In genomic region chr6:142075516-142076101, GRCh38 we compare ENCODE assay signal across 2 cellular contexts.
TF ChIP-seq lines count a peak whose summit lies in the region.

No MANE protein-coding gene starts in this region.

TF ChIP-seq in WTC11, 78 proteins besides CTCF, POLR2A, EP300 and RAD21:
- no peak for TF ChIP-seq MXD4 (CRISPR knock-in tag; IDR thresholded peaks at IDR 0.05; ENCODE audit: borderline replicate concordance)
- no peak for TF ChIP-seq NFATC4 (CRISPR knock-in tag; IDR thresholded peaks at IDR 0.05)
- TF ChIP-seq ESRRA (CRISPR knock-in tag; IDR thresholded peaks at IDR 0.05; ENCODE audit: borderline replicate concordance), result no peak
- TF ChIP-seq ZNF263 (CRISPR knock-in tag; IDR thresholded peaks at IDR 0.05; ENCODE audit: low read depth), result no peak

TF ChIP-seq in H1, 55 proteins besides CTCF, POLR2A, EP300 and RAD21:
- TF ChIP-seq JUND (IDR thresholded peaks at IDR 0.05; ENCODE audit: low read length) (no peak), NRF1 (IDR thresholded peaks at IDR 0.05; ENCODE audit: low read depth, low read length) (no peak), RBBP5 (IDR thresholded peaks at IDR 0.05; ENCODE audit: borderline replicate concordance, low read depth, low read length) (no peak), SP1 (IDR thresholded peaks at IDR 0.05; ENCODE audit: low read depth, low read length) (no peak), CHD1 (IDR thresholded peaks at IDR 0.05; ENCODE audit: low read depth, low read length) (no peak), ASH2L (IDR thresholded peaks at IDR 0.05; ENCODE audit: low read length) (no peak), YY1 (IDR thresholded peaks at IDR 0.05; ENCODE audit: low read depth, low read length) (no peak), EGR1 (IDR thresholded peaks at IDR 0.05; ENCODE audit: borderline replicate concordance, low read depth, low read length) (no peak)
- TF ChIP-seq, protein P1, sequence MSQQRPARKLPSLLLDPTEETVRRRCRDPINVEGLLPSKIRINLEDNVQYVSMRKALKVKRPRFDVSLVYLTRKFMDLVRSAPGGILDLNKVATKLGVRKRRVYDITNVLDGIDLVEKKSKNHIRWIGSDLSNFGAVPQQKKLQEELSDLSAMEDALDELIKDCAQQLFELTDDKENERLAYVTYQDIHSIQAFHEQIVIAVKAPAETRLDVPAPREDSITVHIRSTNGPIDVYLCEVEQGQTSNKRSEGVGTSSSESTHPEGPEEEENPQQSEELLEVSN (IDR thresholded peaks at IDR 0.05), result no peak
